ENCODE assay signal across 29 cellular contexts in the genomic region with DNA sequence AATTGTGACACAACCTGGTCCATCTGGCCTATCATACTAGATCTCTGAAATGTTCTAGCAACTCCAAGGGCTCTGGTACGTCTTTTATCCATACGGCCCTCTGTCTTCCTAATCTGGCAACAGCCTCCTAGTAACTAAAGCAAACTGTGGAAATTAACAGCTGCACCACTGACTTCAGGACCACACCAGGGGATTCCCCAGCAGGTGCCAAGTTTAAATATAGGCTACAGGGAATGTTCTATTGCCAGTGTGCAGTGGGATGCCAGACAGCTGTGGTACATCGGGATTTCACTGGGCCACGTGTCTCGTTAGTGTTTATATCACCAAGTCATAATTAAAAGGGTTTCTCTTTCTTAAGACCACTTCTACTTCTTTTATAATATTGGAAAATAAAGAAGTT.
A peak's percentile ranks its signal among the peaks of the same experiment; 100 is the strongest.
DNase-seq lines count a peak whose midpoint lies in the region; ATAC-seq, FAIRE-seq and TF ChIP-seq lines count a peak whose summit lies in the region.
"Had no signal": no experiment of that assay in that cellular context is flagged by ENCODE, and none has a peak within 500 bp of the region (broad histone marks: within the 10 kb centered on the region; RNA-seq: fewer than 3 reads in every experiment).

No MANE protein-coding gene starts in this region.

- WGBS in A549 (ENCODE audit: missing lambda C conversion rate) = 90% methylated on average over 5 of the region's 5 CpGs

- peaks cover 30% of the 10 kb centered on the region for H3K4me1 ChIP-seq in A549
- peaks cover 15% of the 10 kb centered on the region for H3K4me1 ChIP-seq in KMS-11 (ENCODE audit: low read depth, poor library complexity, severe bottlenecking)
- H3K4me1 ChIP-seq in mucosa of descending colon (ENCODE audit: low read depth) = no peaks in the 10 kb centered on the region
- no peaks in the 10 kb centered on the region for H3K4me1 ChIP-seq in Caco-2

- no peak overlapping the region for H3K9ac ChIP-seq in KMS-11

- H3K4me1 Mint-ChIP-seq in Caco-2 (ENCODE audit: low read depth, unreplicated experiment) = no peaks in the 10 kb centered on the region
- H3K4me1 Mint-ChIP-seq: central memory CD8-positive, alpha-beta T cell had no signal

- H3K9me3 ChIP-seq in A549 (no peaks in the 10 kb centered on the region), mucosa of descending colon (no peaks in the 10 kb centered on the region), Caco-2 (no peaks in the 10 kb centered on the region)

- H3K4me3 ChIP-seq in A549 (no peak overlapping the region), KMS-11 (IDR thresholded peaks at IDR 0.05; ENCODE audit: insufficient read depth, low read depth, low read length) (peak overlapping the region; percentile 43), mucosa of descending colon (no peak overlapping the region), Caco-2 (ENCODE audit: low read depth, low read length) (no peak overlapping the region)
- H3K4me3 ChIP-seq: lung had no signal

- DNase-seq in A549 (ENCODE audit: low read depth in 1 of 2, low spot score in 1 of 2) (no peak), SHP77 (lab: John Stamatoyannopoulos, UW) (peak; percentile 83), mucosa of descending colon (no peak), ecto neural progenitor cell (ENCODE audit: low spot score) (no peak), head of caudate nucleus (no peak), Caco-2 (no peak)
- DNase-seq: activated CD4-positive, alpha-beta T cell treated with anti-CD3 and anti-CD28 coated beads, Interleukin-2, amount 10 ng/mL, durations not matched to agents 7 days and 5 days; aorta; foreskin fibroblast; H7; hypothalamus; KG1; naive B cell; NCI-H1092; NCI-H524; nucleus accumbens; retina; stimulated activated CD8-positive, alpha-beta memory T cell treated with anti-CD3 and anti-CD28 coated beads, Interleukin-4, amount 100 ng/mL, for 48 hours; WERI-Rb-1 had no signal

- no peaks in the 10 kb centered on the region for H3K27me3 Mint-ChIP-seq in Caco-2 (ENCODE audit: insufficient read depth, unreplicated experiment)
- H3K27me3 Mint-ChIP-seq: activated T-helper 17 cell treated with anti-CD3 and anti-CD28 coated beads, Interleukin-2, amount 50 U/mL, for 72 hours; naive B cell; type B pancreatic cell had no signal

- H2AFZ ChIP-seq in KMS-11 (ENCODE audit: low read depth) = peak overlapping the region; percentile 5; the same call in 1 of the 2 replicates

- H3K9me3 Mint-ChIP-seq in Caco-2 (ENCODE audit: unreplicated experiment) = no peaks in the 10 kb centered on the region
- H3K9me3 Mint-ChIP-seq: activated CD4-positive, alpha-beta T cell treated with anti-CD3 and anti-CD28 coated beads, Interleukin-2, amount 10 ng/mL, durations not matched to agents 7 days and 5 days; activated naive CD4-positive, alpha-beta T cell treated with anti-CD3 and anti-CD28 coated beads, Interleukin-2, amount 50 U/mL, for 72 hours; activated T-helper 17 cell treated with anti-CD3 and anti-CD28 coated beads, Interleukin-2, amount 50 U/mL, for 72 hours; CD14-positive monocyte; central memory CD8-positive, alpha-beta T cell; naive B cell; T-helper 2 cell treated with Interferon-gamma antibody and Interleukin-4, amounts not matched to agents 5 μg/mL and 100 μg/mL, for 36 hours; type B pancreatic cell had no signal

- H4K20me1 ChIP-seq in KMS-11 (ENCODE audit: insufficient read depth) = no peaks in the 10 kb centered on the region

- no peak overlapping the region for H3K27ac Mint-ChIP-seq in Caco-2 (ENCODE audit: unreplicated experiment)
- H3K27ac Mint-ChIP-seq: activated naive CD4-positive, alpha-beta T cell treated with anti-CD3 and anti-CD28 coated beads, Interleukin-2, amount 50 U/mL, for 72 hours; activated T-helper 17 cell treated with anti-CD3 and anti-CD28 coated beads, Interleukin-2, amount 50 U/mL, for 72 hours; T-helper 2 cell treated with Interferon-gamma antibody and Interleukin-4, amounts not matched to agents 5 μg/mL and 100 μg/mL, for 36 hours; type B pancreatic cell had no signal

- POLR2A ChIA-PET in A549 (lab: Yijun Ruan, JAX) (no interaction called here), Caco-2 (lab: Charles Lee) (no interaction called here)

- no peak for FAIRE-seq in A549 (lab: Jason Lieb, UNC)
- FAIRE-seq: islet of Langerhans had no signal

- intact Hi-C loops in mucosa of descending colon (cut with DNase I, micrococcal nuclease) (no loop called here), head of caudate nucleus (cut with DNase I) (no loop called here), Caco-2 (cut with micrococcal nuclease; ENCODE audit: unreplicated experiment) (no loop called here)

- no peak overlapping the region for H3K4me2 ChIP-seq in A549
- H3K4me2 ChIP-seq in KMS-11 = peak overlapping the region; percentile 15

- no peak for TF ChIP-seq POLR2A in A549 (IDR thresholded peaks at IDR 0.05; ENCODE audit: low read length)

- CTCF ChIA-PET in A549 (lab: Yijun Ruan, JAX) (interaction anchor here (0.7 to 1.8 kb wide), 2 partner anchors 86 to 96 kb away, joined by 3 to 4 read pairs; no protein-coding TSS in a partner anchor), Caco-2 (lab: Charles Lee) (no interaction called here)

- H3K36me3 ChIP-seq in KMS-11 (ENCODE audit: insufficient read depth) = no peaks in the 10 kb centered on the region
- H3K36me3 ChIP-seq in mucosa of descending colon (ENCODE audit: low read depth) = no peaks in the 10 kb centered on the region
- H3K36me3 ChIP-seq in Caco-2 (ENCODE audit: control insufficient read depth, insufficient read depth, low read length) = no peaks in the 10 kb centered on the region
- H3K36me3 ChIP-seq: WERI-Rb-1 had no signal

- no peak for TF ChIP-seq RAD21 in A549 (conservative IDR thresholded peaks at IDR 0.05 in 1 of 2, IDR thresholded peaks at IDR 0.05 in 1 of 2)

- TF ChIP-seq CTCF in A549 (IDR thresholded peaks at IDR 0.05) = no peak
- TF ChIP-seq CTCF in KMS-11 (conservative IDR thresholded peaks at IDR 0.05; ENCODE audit: low read depth, low read length) = no peak
- no peak for TF ChIP-seq CTCF in mucosa of descending colon (IDR thresholded peaks at IDR 0.05)
- no peak for TF ChIP-seq CTCF in Caco-2 (IDR thresholded peaks at IDR 0.05; ENCODE audit: insufficient read depth in 1 of 2, low read depth in 1 of 2, low read length in 1 of 2, severe bottlenecking in 1 of 2, unreplicated experiment in 1 of 2)

- H3K27ac ChIP-seq in A549 (peak overlapping the region; percentile 26 to 79; a peak in 2 of 6 replicates), KMS-11 (no peak overlapping the region)
- H3K27ac ChIP-seq: WERI-Rb-1 had no signal

- no peak for TF ChIP-seq EP300 in A549 (IDR thresholded peaks at IDR 0.05)

- BruUV-seq in Caco-2 (replicated peaks; lab: Mats Ljungman, UMichigan) = no TSS peak

- ATAC-seq in A549 (no peak), mucosa of descending colon (peak; percentile 51), HG02571 (IDR thresholded peaks at IDR 0.05; ENCODE audit: unreplicated experiment) (no peak)
- ATAC-seq: activated naive CD4-positive, alpha-beta T cell treated with anti-CD3 and anti-CD28 coated beads, Interleukin-2, amount 50 U/mL, for 72 hours; activated T-helper 17 cell treated with anti-CD3 and anti-CD28 coated beads, Interleukin-2, amount 50 U/mL, for 72 hours had no signal

- H3K27me3 ChIP-seq in KMS-11 (ENCODE audit: insufficient read depth, low read depth) (no peaks in the 10 kb centered on the region), Caco-2 (replicated peaks; ENCODE audit: control insufficient read depth, insufficient read depth, low read length) (no peaks in the 10 kb centered on the region)

- no peaks in the 10 kb centered on the region for H3K36me3 Mint-ChIP-seq in Caco-2 (ENCODE audit: insufficient read depth, unreplicated experiment)
- H3K36me3 Mint-ChIP-seq: activated naive CD4-positive, alpha-beta T cell treated with anti-CD3 and anti-CD28 coated beads, Interleukin-2, amount 50 U/mL, for 72 hours; CD14-positive monocyte; naive B cell; type B pancreatic cell had no signal

- H3K79me2 ChIP-seq in KMS-11 (ENCODE audit: insufficient read depth, low read depth) = no peaks in the 10 kb centered on the region

- H3K4me3 Mint-ChIP-seq in Caco-2 (ENCODE audit: unreplicated experiment) = no peak overlapping the region
- H3K4me3 Mint-ChIP-seq: activated CD4-positive, alpha-beta T cell treated with anti-CD3 and anti-CD28 coated beads, Interleukin-2, amount 10 ng/mL, durations not matched to agents 7 days and 5 days; activated T-helper 17 cell treated with anti-CD3 and anti-CD28 coated beads, Interleukin-2, amount 50 U/mL, for 72 hours; CD14-positive monocyte; central memory CD8-positive, alpha-beta T cell; naive B cell; T-helper 2 cell treated with Interferon-gamma antibody and Interleukin-4, amounts not matched to agents 5 μg/mL and 100 μg/mL, for 36 hours; type B pancreatic cell had no signal

TF ChIP-seq in A549, 52 proteins besides CTCF, POLR2A, EP300 and RAD21 (continues in another document):
- no peak for TF ChIP-seq GATA3 (IDR thresholded peaks at IDR 0.05; ENCODE audit: borderline replicate concordance)
- TF ChIP-seq NFE2L2 (conservative IDR thresholded peaks at IDR 0.05; ENCODE audit: low read length) = no peak
- no peak for TF ChIP-seq FOSB (CRISPR knock-in tag; IDR thresholded peaks at IDR 0.05)
- no peak for TF ChIP-seq ZFP36 (IDR thresholded peaks at IDR 0.05; ENCODE audit: borderline replicate concordance, partially characterized antibody)
- TF ChIP-seq FOXS1 (CRISPR knock-in tag; IDR thresholded peaks at IDR 0.05) = no peak
- TF ChIP-seq ESRRA (IDR thresholded peaks at IDR 0.05; ENCODE audit: borderline replicate concordance, low read length) = no peak
- TF ChIP-seq KDM1A (IDR thresholded peaks at IDR 0.05; ENCODE audit: low read depth) = no peak
- no peak for TF ChIP-seq HMGXB4 (CRISPR knock-in tag; IDR thresholded peaks at IDR 0.05; ENCODE audit: borderline replicate concordance)
- no peak for TF ChIP-seq POLR2AphosphoS2 (conservative IDR thresholded peaks at IDR 0.05; ENCODE audit: low read length)
- TF ChIP-seq HES2 (IDR thresholded peaks at IDR 0.05) = no peak
- no peak for TF ChIP-seq RCOR1 (IDR thresholded peaks at IDR 0.05; ENCODE audit: low read depth, low read length)

Comparison
In these comparisons a context has a peak if more than half of its experiments do, and no peak if none do; other contexts are left out.
1. DNase-seq: peak in SHP77 (2 of 2); none in A549 (0 of 2), mucosa of descending colon (0 of 3), ecto neural progenitor cell (single experiment), head of caudate nucleus (0 of 42) and Caco-2 (0 of 2).